ENCODE assay signal across 18 cellular contexts in genomic region chr12:4957781-4958180, GRCh38. TPM values are rescaled to one million over a fixed set of nuclear protein-coding genes. Genes with fewer than 3 reads are reported as not detected.
DNase-seq lines count a peak whose midpoint lies in the region; ATAC-seq and TF ChIP-seq lines count a peak whose summit lies in the region.
"Had no signal": no experiment of that assay in that cellular context is flagged by ENCODE, and none has a peak within 500 bp of the region (broad histone marks: within the 10 kb centered on the region; RNA-seq: fewer than 3 reads in every experiment).

No MANE protein-coding gene starts in this region.

- H3K9me3 Mint-ChIP-seq in brain: no peaks in the 10 kb centered on the region
- H3K9me3 Mint-ChIP-seq in nephron: no peaks in the 10 kb centered on the region
- H3K9me3 Mint-ChIP-seq: CD8-positive, alpha-beta T cell; H9 had no signal

- DNase-seq in NCI-H1694 (lab: John Stamatoyannopoulos, UW) (peak; percentile 37), NCI-H82 (lab: John Stamatoyannopoulos, UW) (no peak), sciatic nerve (ENCODE audit: low spot score) (no peak)
- DNase-seq in activated CD4-positive, alpha-beta T cell treated with anti-CD3 and anti-CD28 coated beads, Interleukin-2, amount 50 U/mL, for 48 hours: no peak
- DNase-seq: AML-193; Calu3; CD8-positive, alpha-beta T cell; DND-41; EL; GOT3; H9; IMR-90 had no signal

- H3K27me3 ChIP-seq in BLaER1: no peaks in the 10 kb centered on the region

- no peak overlapping the region for H3K4me3 ChIP-seq in BLaER1
- H3K4me3 ChIP-seq: A549 had no signal

- H3K4me1 ChIP-seq in BLaER1: peaks cover 92% of the 10 kb centered on the region
- H3K4me1 ChIP-seq: A549 had no signal

- H3K36me3 Mint-ChIP-seq in brain (no peaks in the 10 kb centered on the region), nephron (ENCODE audit: low read depth) (no peaks in the 10 kb centered on the region)
- H3K36me3 Mint-ChIP-seq: CD8-positive, alpha-beta T cell had no signal

- H3K27me3 Mint-ChIP-seq in brain: peaks cover 21% of the 10 kb centered on the region
- H3K27me3 Mint-ChIP-seq in nephron (ENCODE audit: low read depth): peaks cover 25% of the 10 kb centered on the region

- H3K4me2 ChIP-seq in BLaER1: peak overlapping the region; percentile 87
- H3K4me2 ChIP-seq: A549 had no signal

- TF ChIP-seq CTCF in brain (conservative IDR thresholded peaks at IDR 0.05) (no peak), nephron (IDR thresholded peaks at IDR 0.05; ENCODE audit: unreplicated experiment in 3 of 3) (no peak)

- H3K4me1 Mint-ChIP-seq in brain (peaks cover 67% of the 10 kb centered on the region), nephron (peaks cover 28% of the 10 kb centered on the region)

- intact Hi-C loops in sciatic nerve (cut with DNase I): no loop called here

- H3K27ac Mint-ChIP-seq in brain (peak overlapping the region in 3 of 5 experiments; percentile 1 to 92 (median 8)), nephron (peak overlapping the region in 2 of 3 experiments; percentile 12 to 32)
- H3K27ac Mint-ChIP-seq: CD8-positive, alpha-beta T cell; H9 had no signal

- no peaks in the 10 kb centered on the region for H4K20me1 ChIP-seq in BLaER1

- no peak overlapping the region for H3K9ac ChIP-seq in BLaER1

- no peaks in the 10 kb centered on the region for H3K9me3 ChIP-seq in BLaER1
- H3K9me3 ChIP-seq: A549 had no signal

- H3K27ac ChIP-seq in BLaER1: peak overlapping the region; percentile 64
- H3K27ac ChIP-seq: 22Rv1, A549 had no signal

- H3K4me3 Mint-ChIP-seq in brain (no peak overlapping the region), nephron (no peak overlapping the region)
- H3K4me3 Mint-ChIP-seq: CD8-positive, alpha-beta T cell; H9 had no signal

- no peak for ATAC-seq in sciatic nerve
- ATAC-seq: A549; CD8-positive, alpha-beta T cell had no signal

- no peaks in the 10 kb centered on the region for H3K36me3 ChIP-seq in BLaER1

RNA-seq across cellular contexts. Expression of gene KCNA1, which starts 48.1 kb away (rescaled TPM):
- 62.6 TPM for polyA plus RNA-seq in brain (ENCODE audit: insufficient read depth, low read depth, low replicate concordance)
- total RNA-seq in sciatic nerve: 5.2 TPM
- total RNA-seq: Calu3; CD8-positive, alpha-beta T cell; IMR-90 had no signal
- polyA plus RNA-seq: A549, BJ, IMR-90 had no signal
